In genomic region chr11:34105957-34106504, GRCh38 we compare ENCODE assay signal across 8 cellular contexts. TPM values are rescaled to one million over a fixed set of nuclear protein-coding genes. Genes with fewer than 3 reads are reported as not detected.
DNase-seq lines count a peak whose midpoint lies in the region; ATAC-seq, FAIRE-seq and TF ChIP-seq lines count a peak whose summit lies in the region.

No MANE protein-coding gene starts in this region.

- peaks cover 4% of the 10 kb centered on the region; the same call in 1 of the 2 replicates for H3K36me3 ChIP-seq in KMS-11 (ENCODE audit: insufficient read depth)
- H3K36me3 ChIP-seq in bronchial epithelial cell (ENCODE audit: control insufficient read depth, insufficient read depth, low read length): peaks cover 9% of the 10 kb centered on the region
- peaks cover 46% of the 10 kb centered on the region for H3K36me3 ChIP-seq in mesodermal cell (ENCODE audit: control insufficient read depth, insufficient read depth, low read length)

- H3K27me3 ChIP-seq in KMS-11 (ENCODE audit: insufficient read depth, low read depth) (no peaks in the 10 kb centered on the region), bronchial epithelial cell (ENCODE audit: control insufficient read depth, insufficient read depth, low read length) (no peaks in the 10 kb centered on the region)

- no peak for ATAC-seq in GM19455 (IDR thresholded peaks at IDR 0.05; ENCODE audit: unreplicated experiment)

- H3K4me3 ChIP-seq in KMS-11 (IDR thresholded peaks at IDR 0.05; ENCODE audit: insufficient read depth, low read depth, low read length) (no peak overlapping the region), bronchial epithelial cell (ENCODE audit: low read depth, low read length) (peak overlapping the region; percentile 66), mesodermal cell (ENCODE audit: extremely low read depth, insufficient read depth, low read length, poor library complexity, severe bottlenecking) (peak overlapping the region; percentile 81)

- DNase-seq in EH (ENCODE audit: low read depth) (peak; percentile 34), bronchial epithelial cell (ENCODE audit: low read depth) (peak; percentile 14), HTR-8/SVneo (ENCODE audit: insufficient read length, low spot score) (no peak), NCI-H187 treated with DMSO at 0.1 percent for 48 hours (lab: John Stamatoyannopoulos, UW) (no peak)
- DNase-seq in effector CD4-positive, alpha-beta T cell: no peak

- H3K4me2 ChIP-seq in KMS-11: peak overlapping the region; percentile 98

- H3K79me2 ChIP-seq in KMS-11 (ENCODE audit: insufficient read depth, low read depth): peaks cover 33% of the 10 kb centered on the region

- H2AFZ ChIP-seq in KMS-11 (ENCODE audit: low read depth): peak overlapping the region; percentile 45

- no peaks in the 10 kb centered on the region for H4K20me1 ChIP-seq in KMS-11 (ENCODE audit: insufficient read depth)

- peak overlapping the region; percentile 93 for H3K9ac ChIP-seq in KMS-11

- TF ChIP-seq CTCF in KMS-11 (conservative IDR thresholded peaks at IDR 0.05; ENCODE audit: low read depth, low read length): no peak
- no peak for TF ChIP-seq CTCF in bronchial epithelial cell (IDR thresholded peaks at IDR 0.05; ENCODE audit: insufficient read depth, low read length, severe bottlenecking)

- WGBS in mesodermal cell (ENCODE audit: insufficient coverage in 2 of 2), 2 experiments: 0% methylated on average over 5 to 10 of the region's 17 CpGs

- FAIRE-seq in bronchial epithelial cell (lab: Jason Lieb, UNC): no peak
- no peak for FAIRE-seq in HTR-8/SVneo (lab: Jason Lieb, UNC)

- no peaks in the 10 kb centered on the region for H3K9me3 ChIP-seq in mesodermal cell (ENCODE audit: control insufficient read depth, low read length)

- H3K27ac ChIP-seq in KMS-11: peak overlapping the region; percentile 82
- peak overlapping the region; percentile 93 for H3K27ac ChIP-seq in mesodermal cell (ENCODE audit: low read depth, low read length, severe bottlenecking)

- H3K4me1 ChIP-seq in KMS-11 (ENCODE audit: low read depth, poor library complexity, severe bottlenecking) (peaks cover 48% of the 10 kb centered on the region), mesodermal cell (ENCODE audit: control insufficient read depth, insufficient read depth, low read length, poor library complexity, severe bottlenecking) (no peaks in the 10 kb centered on the region)

RNA-seq across cellular contexts. Expression of gene NAT10, which starts 0.6 kb away (rescaled TPM):
- total RNA-seq in bronchial epithelial cell: 14.0 and 16.3 TPM in 2 replicates
- polyA plus RNA-seq in mesodermal cell (2013, experiment 1 of 2): 21.3 TPM
- polyA plus RNA-seq in mesodermal cell (2013, experiment 2 of 2): 19.1 TPM

RNA-seq across cellular contexts. Expression of gene CAPRIN1, which starts 54.5 kb away (rescaled TPM):
- 97.9 and 115 TPM in 2 replicates for total RNA-seq in bronchial epithelial cell
- 249 TPM for polyA plus RNA-seq in mesodermal cell (2013, experiment 1 of 2)
- 249 TPM for polyA plus RNA-seq in mesodermal cell (2013, experiment 2 of 2)

Comparison
In these comparisons a context has a peak if more than half of its experiments do, and no peak if none do; other contexts are left out.
1. DNase-seq: peak in EH (single experiment) and bronchial epithelial cell (single experiment); none in effector CD4-positive, alpha-beta T cell (single experiment), HTR-8/SVneo (single experiment) and NCI-H187 treated with DMSO at 0.1 percent for 48 hours (single experiment).